In genomic region chrX:119573840-119574393, GRCh38 we compare ENCODE assay signal across 8 cellular contexts. TPM values are rescaled to one million over a fixed set of nuclear protein-coding genes. Genes with fewer than 3 reads are reported as not detected.
DNase-seq lines count a peak whose midpoint lies in the region; ATAC-seq, FAIRE-seq and TF ChIP-seq lines count a peak whose summit lies in the region.

No MANE protein-coding gene starts in this region.

- no peaks in the 10 kb centered on the region for H3K9me2 ChIP-seq in SK-N-SH

- POLR2A ChIA-PET in SK-N-SH (lab: Yijun Ruan, JAX) = interaction anchor here (0.6 to 1.0 kb wide), 3 partner anchors 13 to 217 kb away, joined by 3 read pairs; partner anchors contain the start of gene RPL39

- WGBS in SK-N-SH (ENCODE audit: low lambda C conversion rate) = 19% methylated on average over 30 of the region's 30 CpGs
- WGBS in aorta, 2 donors = 0 to 27% methylated on average over 30 of the region's 30 CpGs

- H3K27me3 ChIP-seq in SK-N-SH (ENCODE audit: insufficient read depth) = peaks cover 9% of the 10 kb centered on the region; the same call in 1 of the 2 replicates
- H3K27me3 ChIP-seq in mononuclear cell (ENCODE audit: insufficient read depth, low read length) = no peaks in the 10 kb centered on the region
- H3K27me3 ChIP-seq in aorta (ENCODE audit: control insufficient read depth in 1 of 2, insufficient read depth in 2 of 2, low read length in 1 of 2) = no peaks in the 10 kb centered on the region

- no peak for TF ChIP-seq EP300 in SK-N-SH (IDR thresholded peaks at IDR 0.05; ENCODE audit: borderline replicate concordance in 1 of 2, low read depth in 1 of 2, low read length in 1 of 2)

- H2AFZ ChIP-seq in SK-N-SH (ENCODE audit: low read depth) = peak overlapping the region; percentile 92; the same call in 1 of the 2 replicates

- H3K36me3 ChIP-seq in SK-N-SH (replicated peaks in 1 of 2; ENCODE audit: control insufficient read depth in 1 of 2, insufficient read depth in 2 of 2, low read length in 1 of 2) (peaks cover 3 to 14% of the 10 kb centered on the region in 2 experiments), aorta (ENCODE audit: control insufficient read depth in 1 of 2, insufficient read depth in 2 of 2, low read length in 1 of 2) (no peaks in the 10 kb centered on the region)

- FAIRE-seq in GM12891 (lab: Jason Lieb, UNC) = peak; percentile 68
- FAIRE-seq in endometrium (lab: Jason Lieb, UNC) = peak; percentile 18

- TF ChIP-seq POLR2A in GM12891 (IDR thresholded peaks at IDR 0.05; ENCODE audit: low read depth, low read length) = no peak

- DNase-seq in ACHN (peak; percentile 52), GM12891 (ENCODE audit: insufficient read length, low spot score) (peak; percentile 3), SK-N-SH (peak; percentile 72), aorta (peak in 1 of 2 donors; percentile 65)
- no peak for DNase-seq in activated CD8-positive, alpha-beta memory T cell treated with anti-CD3 and anti-CD28 coated beads, Interleukin-2, amount 50 U/mL, for 4 hours

- H3K27ac ChIP-seq in SK-N-SH (ENCODE audit: low read depth in 2 of 2, low read length in 1 of 2) = peak overlapping the region; percentile 77 to 86
- H3K27ac ChIP-seq in aorta (ENCODE audit: low read depth in 1 of 2, low read length in 2 of 2) = peak overlapping the region in 1 of 2 donors; percentile 66

- TF ChIP-seq CTCF in SK-N-SH (IDR thresholded peaks at IDR 0.05) = no peak

- H3K9ac ChIP-seq in SK-N-SH = peak overlapping the region; percentile 82

- H3K4me2 ChIP-seq in SK-N-SH = peak overlapping the region; percentile 66

- peaks cover 0 to 3% of the 10 kb centered on the region in 2 experiments; a peak in 1 of 4 replicates for H3K4me1 ChIP-seq in SK-N-SH (ENCODE audit: control insufficient read depth in 1 of 2, insufficient read depth in 2 of 2, low read depth in 1 of 2, low read length in 1 of 2)
- peaks cover 14% of the 10 kb centered on the region for H3K4me1 ChIP-seq in mononuclear cell (ENCODE audit: insufficient read depth, low read length)
- H3K4me1 ChIP-seq in aorta (ENCODE audit: control insufficient read depth in 1 of 2, insufficient read depth in 2 of 2, low read length in 2 of 2) = no peaks in the 10 kb centered on the region

- ATAC-seq in HG03039 (IDR thresholded peaks at IDR 0.05; ENCODE audit: unreplicated experiment) (peak; percentile 22), aorta (ENCODE audit: low FRiP score) (peak; percentile 23)

- peaks cover 25% of the 10 kb centered on the region for H3K79me2 ChIP-seq in SK-N-SH (ENCODE audit: insufficient read depth)

- H3K4me3 ChIP-seq in SK-N-SH (ENCODE audit: low read depth in 2 of 2, low read length in 1 of 2) (peak overlapping the region; percentile 56 to 71), mononuclear cell (ENCODE audit: low read length) (peak overlapping the region; percentile 66), aorta (ENCODE audit: low read length in 2 of 2) (peak overlapping the region; percentile 21 to 49)

- no peaks in the 10 kb centered on the region for H4K20me1 ChIP-seq in SK-N-SH (ENCODE audit: insufficient read depth)

- no peak for TF ChIP-seq RAD21 in SK-N-SH (IDR thresholded peaks at IDR 0.05; ENCODE audit: low read length)

- intact Hi-C loops in aorta (cut with DNase I) = loop anchor here in 1 of 2 donors (2.0 kb wide), 1 partner anchor 31 kb away; no protein-coding TSS in a partner anchor

- no peaks in the 10 kb centered on the region for H3F3A ChIP-seq in SK-N-SH (replicated peaks; ENCODE audit: insufficient read depth)

- H3K9me3 ChIP-seq in SK-N-SH = no peaks in the 10 kb centered on the region
- no peaks in the 10 kb centered on the region for H3K9me3 ChIP-seq in mononuclear cell (ENCODE audit: low read depth, low read length)
- no peaks in the 10 kb centered on the region for H3K9me3 ChIP-seq in aorta (ENCODE audit: control insufficient read depth, low read length)

- in situ Hi-C loops in ACHN (cut with HindIII; ENCODE audit: low pct_ligation_motif_present, low pct_unique_long_range_greater_than_20kb, low sequenced_read_pairs) = no loop called here

- CTCF ChIA-PET in SK-N-SH (lab: Yijun Ruan, JAX) = interaction anchor here (0.6 to 1.9 kb wide), 7 partner anchors 9 to 156 kb away, joined by 3 to 4 read pairs (median 3); no protein-coding TSS in a partner anchor

TF ChIP-seq in GM12891, 5 proteins besides CTCF, POLR2A, EP300 and RAD21:
- TF ChIP-seq POLR2AphosphoS5 (IDR thresholded peaks at IDR 0.05; ENCODE audit: low read depth, low read length) (no peak), PAX5 (IDR thresholded peaks at IDR 0.05; ENCODE audit: insufficient read depth, low read length, severe bottlenecking) (no peak), TAF1 (IDR thresholded peaks at IDR 0.05; ENCODE audit: low read depth, low read length) (no peak), POU2F2 (IDR thresholded peaks at IDR 0.05; ENCODE audit: low read depth, low read length) (no peak), SPI1 (IDR thresholded peaks at IDR 0.05; ENCODE audit: low read depth, low read length) (no peak)

TF ChIP-seq in SK-N-SH, 30 proteins besides CTCF, POLR2A, EP300 and RAD21 (continues in another document):
- TF ChIP-seq, protein P1, sequence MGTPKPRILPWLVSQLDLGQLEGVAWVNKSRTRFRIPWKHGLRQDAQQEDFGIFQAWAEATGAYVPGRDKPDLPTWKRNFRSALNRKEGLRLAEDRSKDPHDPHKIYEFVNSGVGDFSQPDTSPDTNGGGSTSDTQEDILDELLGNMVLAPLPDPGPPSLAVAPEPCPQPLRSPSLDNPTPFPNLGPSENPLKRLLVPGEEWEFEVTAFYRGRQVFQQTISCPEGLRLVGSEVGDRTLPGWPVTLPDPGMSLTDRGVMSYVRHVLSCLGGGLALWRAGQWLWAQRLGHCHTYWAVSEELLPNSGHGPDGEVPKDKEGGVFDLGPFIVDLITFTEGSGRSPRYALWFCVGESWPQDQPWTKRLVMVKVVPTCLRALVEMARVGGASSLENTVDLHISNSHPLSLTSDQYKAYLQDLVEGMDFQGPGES (IDR thresholded peaks at IDR 0.05; ENCODE audit: low read depth, low read length) = no peak
- TF ChIP-seq PBX3 (IDR thresholded peaks at IDR 0.05) (no peak), RCOR1 (IDR thresholded peaks at IDR 0.05; ENCODE audit: low read length) (no peak), TAF1 (IDR thresholded peaks at IDR 0.05; ENCODE audit: borderline replicate concordance, low read depth, low read length) (no peak), FOXJ3 (CRISPR knock-in tag; IDR thresholded peaks at IDR 0.05) (no peak), RXRA (IDR thresholded peaks at IDR 0.05; ENCODE audit: borderline replicate concordance, low read depth) (no peak), GATA2 (CRISPR knock-in tag; IDR thresholded peaks at IDR 0.05) (no peak), NFIC (IDR thresholded peaks at IDR 0.05; ENCODE audit: borderline replicate concordance) (no peak), EZH2phosphoT487 (IDR thresholded peaks at IDR 0.05; ENCODE audit: borderline replicate concordance, low read depth) (no peak), FOSL2 (IDR thresholded peaks at IDR 0.05; ENCODE audit: borderline replicate concordance, low read depth) (no peak), CHD2 (IDR thresholded peaks at IDR 0.05; ENCODE audit: low read length, partially characterized antibody) (no peak), RFX5 (IDR thresholded peaks at IDR 0.05; ENCODE audit: low read length) (no peak), MXI1 (IDR thresholded peaks at IDR 0.05; ENCODE audit: low read depth, low read length) (no peak)
- TF ChIP-seq, protein P2, sequence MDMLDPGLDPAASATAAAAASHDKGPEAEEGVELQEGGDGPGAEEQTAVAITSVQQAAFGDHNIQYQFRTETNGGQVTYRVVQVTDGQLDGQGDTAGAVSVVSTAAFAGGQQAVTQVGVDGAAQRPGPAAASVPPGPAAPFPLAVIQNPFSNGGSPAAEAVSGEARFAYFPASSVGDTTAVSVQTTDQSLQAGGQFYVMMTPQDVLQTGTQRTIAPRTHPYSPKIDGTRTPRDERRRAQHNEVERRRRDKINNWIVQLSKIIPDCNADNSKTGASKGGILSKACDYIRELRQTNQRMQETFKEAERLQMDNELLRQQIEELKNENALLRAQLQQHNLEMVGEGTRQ (IDR thresholded peaks at IDR 0.05; ENCODE audit: borderline replicate concordance, low read depth, low read length) = no peak

RNA-seq across cellular contexts. Expression of gene UBE2A, which starts 0.4 kb away (rescaled TPM):
- polyA plus RNA-seq in GM12891 (2012; ENCODE audit: low read depth, missing spikeins) = 40.8 TPM
- 34.2 and 38.4 TPM in 2 replicates for polyA plus RNA-seq in SK-N-SH (2012; rRNA removed)
- polyA plus RNA-seq in SK-N-SH (2012; cell fraction: cytosol; rRNA removed) = 48.0 and 56.2 TPM in 2 replicates
- 31.4 and 48.2 TPM in 2 replicates for polyA plus RNA-seq in SK-N-SH (2012; cell fraction: nucleus; rRNA removed)
- 40.2 TPM for total RNA-seq in mononuclear cell
- 10 to 100 TPM; 45.4 to 51.1 TPM for total RNA-seq in aorta
- 10 to 100 TPM; 48.3 to 56.7 TPM for polyA plus RNA-seq in aorta

RNA-seq across cellular contexts. Expression of gene STEEP1, which starts 8.7 kb away (rescaled TPM):
- polyA plus RNA-seq in GM12891 (2012; ENCODE audit: low read depth, missing spikeins) = 23.6 TPM
- polyA plus RNA-seq in SK-N-SH (2012; rRNA removed) (19.2 and 22.9 TPM in 2 replicates), aorta (10 to 100 TPM; 18.1 to 25.9 TPM)
- 24.4 and 28.7 TPM in 2 replicates for polyA plus RNA-seq in SK-N-SH (2012; cell fraction: cytosol; rRNA removed)
- polyA plus RNA-seq in SK-N-SH (2012; cell fraction: nucleus; rRNA removed) = 20.7 and 24.1 TPM in 2 replicates
- total RNA-seq in mononuclear cell (38.3 TPM), aorta (10 to 100 TPM; 16.7 to 18.4 TPM)

RNA-seq across cellular contexts. Expression of gene NKRF, which starts 32.3 kb away (rescaled TPM):
- polyA plus RNA-seq in GM12891 (2012; ENCODE audit: low read depth, missing spikeins) = 7.9 TPM
- polyA plus RNA-seq in SK-N-SH (2012; rRNA removed) (3.2 and 3.7 TPM in 2 replicates), aorta (1 to 10 TPM; 1.5 to 5.3 TPM)
- polyA plus RNA-seq in SK-N-SH (2012; cell fraction: cytosol; rRNA removed) = 4.8 and 5.3 TPM in 2 replicates
- polyA plus RNA-seq in SK-N-SH (2012; cell fraction: nucleus; rRNA removed) = 3.6 and 6.6 TPM in 2 replicates
- total RNA-seq in mononuclear cell (11.8 TPM), aorta (1 to 10 TPM; 8.4 to 8.9 TPM)
